In the genomic region with DNA sequence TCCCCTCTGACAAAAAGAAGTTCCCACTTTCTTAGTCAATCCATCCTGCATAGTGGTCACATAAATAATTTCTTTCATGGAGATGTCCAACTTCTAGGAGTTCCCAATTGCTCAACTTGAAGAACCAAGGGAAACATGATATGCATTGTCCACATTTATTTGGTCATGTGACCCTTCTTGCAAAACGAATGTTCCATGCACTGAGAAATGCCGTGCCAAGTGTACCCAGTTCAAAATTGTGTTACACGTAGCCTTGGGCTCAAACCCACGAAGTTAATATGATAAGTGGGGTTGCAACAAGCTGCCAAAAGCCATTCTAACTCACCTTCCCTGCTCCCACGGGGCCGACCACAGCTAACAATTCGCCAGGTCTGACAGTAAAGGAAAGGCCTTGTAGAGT, we compare ENCODE assay signal across 1 cellular context.
TF ChIP-seq lines count a peak whose summit lies in the region.

No MANE protein-coding gene starts in this region.

TF ChIP-seq in liver, 16 proteins besides CTCF, POLR2A, EP300 and RAD21 (continued from another document):
- TF ChIP-seq, protein P1, sequence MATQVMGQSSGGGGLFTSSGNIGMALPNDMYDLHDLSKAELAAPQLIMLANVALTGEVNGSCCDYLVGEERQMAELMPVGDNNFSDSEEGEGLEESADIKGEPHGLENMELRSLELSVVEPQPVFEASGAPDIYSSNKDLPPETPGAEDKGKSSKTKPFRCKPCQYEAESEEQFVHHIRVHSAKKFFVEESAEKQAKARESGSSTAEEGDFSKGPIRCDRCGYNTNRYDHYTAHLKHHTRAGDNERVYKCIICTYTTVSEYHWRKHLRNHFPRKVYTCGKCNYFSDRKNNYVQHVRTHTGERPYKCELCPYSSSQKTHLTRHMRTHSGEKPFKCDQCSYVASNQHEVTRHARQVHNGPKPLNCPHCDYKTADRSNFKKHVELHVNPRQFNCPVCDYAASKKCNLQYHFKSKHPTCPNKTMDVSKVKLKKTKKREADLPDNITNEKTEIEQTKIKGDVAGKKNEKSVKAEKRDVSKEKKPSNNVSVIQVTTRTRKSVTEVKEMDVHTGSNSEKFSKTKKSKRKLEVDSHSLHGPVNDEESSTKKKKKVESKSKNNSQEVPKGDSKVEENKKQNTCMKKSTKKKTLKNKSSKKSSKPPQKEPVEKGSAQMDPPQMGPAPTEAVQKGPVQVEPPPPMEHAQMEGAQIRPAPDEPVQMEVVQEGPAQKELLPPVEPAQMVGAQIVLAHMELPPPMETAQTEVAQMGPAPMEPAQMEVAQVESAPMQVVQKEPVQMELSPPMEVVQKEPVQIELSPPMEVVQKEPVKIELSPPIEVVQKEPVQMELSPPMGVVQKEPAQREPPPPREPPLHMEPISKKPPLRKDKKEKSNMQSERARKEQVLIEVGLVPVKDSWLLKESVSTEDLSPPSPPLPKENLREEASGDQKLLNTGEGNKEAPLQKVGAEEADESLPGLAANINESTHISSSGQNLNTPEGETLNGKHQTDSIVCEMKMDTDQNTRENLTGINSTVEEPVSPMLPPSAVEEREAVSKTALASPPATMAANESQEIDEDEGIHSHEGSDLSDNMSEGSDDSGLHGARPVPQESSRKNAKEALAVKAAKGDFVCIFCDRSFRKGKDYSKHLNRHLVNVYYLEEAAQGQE (IDR thresholded peaks at IDR 0.05), result no peak
- TF ChIP-seq, protein P2, sequence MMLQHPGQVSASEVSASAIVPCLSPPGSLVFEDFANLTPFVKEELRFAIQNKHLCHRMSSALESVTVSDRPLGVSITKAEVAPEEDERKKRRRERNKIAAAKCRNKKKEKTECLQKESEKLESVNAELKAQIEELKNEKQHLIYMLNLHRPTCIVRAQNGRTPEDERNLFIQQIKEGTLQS (IDR thresholded peaks at IDR 0.05), result no peak
- TF ChIP-seq RXRA (IDR thresholded peaks at IDR 0.05) (peak in 1 of 2 donors; percentile 71), NR2F2 (IDR thresholded peaks at IDR 0.05) (no peak), EGR1 (IDR thresholded peaks at IDR 0.05; ENCODE audit: low read depth in 2 of 2) (no peak)
- TF ChIP-seq, protein P3, sequence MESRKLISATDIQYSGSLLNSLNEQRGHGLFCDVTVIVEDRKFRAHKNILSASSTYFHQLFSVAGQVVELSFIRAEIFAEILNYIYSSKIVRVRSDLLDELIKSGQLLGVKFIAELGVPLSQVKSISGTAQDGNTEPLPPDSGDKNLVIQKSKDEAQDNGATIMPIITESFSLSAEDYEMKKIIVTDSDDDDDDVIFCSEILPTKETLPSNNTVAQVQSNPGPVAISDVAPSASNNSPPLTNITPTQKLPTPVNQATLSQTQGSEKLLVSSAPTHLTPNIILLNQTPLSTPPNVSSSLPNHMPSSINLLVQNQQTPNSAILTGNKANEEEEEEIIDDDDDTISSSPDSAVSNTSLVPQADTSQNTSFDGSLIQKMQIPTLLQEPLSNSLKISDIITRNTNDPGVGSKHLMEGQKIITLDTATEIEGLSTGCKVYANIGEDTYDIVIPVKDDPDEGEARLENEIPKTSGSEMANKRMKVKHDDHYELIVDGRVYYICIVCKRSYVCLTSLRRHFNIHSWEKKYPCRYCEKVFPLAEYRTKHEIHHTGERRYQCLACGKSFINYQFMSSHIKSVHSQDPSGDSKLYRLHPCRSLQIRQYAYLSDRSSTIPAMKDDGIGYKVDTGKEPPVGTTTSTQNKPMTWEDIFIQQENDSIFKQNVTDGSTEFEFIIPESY (IDR thresholded peaks at IDR 0.05), result no peak
